ENCODE assay signal across 1 cellular context in the genomic region with DNA sequence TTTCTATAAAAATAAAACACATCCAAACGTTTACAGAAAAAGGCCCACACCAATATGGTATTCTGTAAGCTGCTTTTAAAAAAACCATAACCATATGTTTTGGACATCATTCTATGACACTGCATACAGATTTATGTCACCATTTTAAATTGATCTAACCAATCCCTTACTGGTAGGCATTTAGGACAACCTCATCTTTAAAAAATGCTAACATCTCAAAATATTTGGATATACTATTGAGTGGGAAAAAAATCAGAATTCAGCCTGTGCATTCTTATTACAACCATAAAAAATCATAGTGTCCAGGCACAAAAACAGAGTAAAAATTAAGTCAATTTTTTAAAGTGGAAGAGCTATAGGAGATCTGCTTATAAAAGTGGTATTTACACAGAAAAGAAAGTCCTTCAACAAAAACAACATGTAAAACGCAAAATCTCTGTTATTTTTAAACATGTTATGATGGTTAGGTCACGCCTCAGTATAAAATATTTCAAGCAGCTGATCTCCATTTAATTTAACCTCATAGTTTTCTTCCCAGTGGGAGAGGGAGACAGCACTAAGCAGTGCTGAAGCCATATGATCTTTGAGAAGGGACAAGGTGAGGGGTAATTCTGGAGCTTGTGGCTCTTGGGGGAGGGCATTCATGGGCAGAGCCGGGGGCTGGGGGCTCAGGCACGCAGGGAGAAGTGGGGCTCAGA.
TF ChIP-seq lines count a peak whose summit lies in the region.

No MANE protein-coding gene starts in this region.

TF ChIP-seq in GM23338, 12 proteins besides CTCF, POLR2A, EP300 and RAD21 (continued from another document):
- TF ChIP-seq, protein P1, sequence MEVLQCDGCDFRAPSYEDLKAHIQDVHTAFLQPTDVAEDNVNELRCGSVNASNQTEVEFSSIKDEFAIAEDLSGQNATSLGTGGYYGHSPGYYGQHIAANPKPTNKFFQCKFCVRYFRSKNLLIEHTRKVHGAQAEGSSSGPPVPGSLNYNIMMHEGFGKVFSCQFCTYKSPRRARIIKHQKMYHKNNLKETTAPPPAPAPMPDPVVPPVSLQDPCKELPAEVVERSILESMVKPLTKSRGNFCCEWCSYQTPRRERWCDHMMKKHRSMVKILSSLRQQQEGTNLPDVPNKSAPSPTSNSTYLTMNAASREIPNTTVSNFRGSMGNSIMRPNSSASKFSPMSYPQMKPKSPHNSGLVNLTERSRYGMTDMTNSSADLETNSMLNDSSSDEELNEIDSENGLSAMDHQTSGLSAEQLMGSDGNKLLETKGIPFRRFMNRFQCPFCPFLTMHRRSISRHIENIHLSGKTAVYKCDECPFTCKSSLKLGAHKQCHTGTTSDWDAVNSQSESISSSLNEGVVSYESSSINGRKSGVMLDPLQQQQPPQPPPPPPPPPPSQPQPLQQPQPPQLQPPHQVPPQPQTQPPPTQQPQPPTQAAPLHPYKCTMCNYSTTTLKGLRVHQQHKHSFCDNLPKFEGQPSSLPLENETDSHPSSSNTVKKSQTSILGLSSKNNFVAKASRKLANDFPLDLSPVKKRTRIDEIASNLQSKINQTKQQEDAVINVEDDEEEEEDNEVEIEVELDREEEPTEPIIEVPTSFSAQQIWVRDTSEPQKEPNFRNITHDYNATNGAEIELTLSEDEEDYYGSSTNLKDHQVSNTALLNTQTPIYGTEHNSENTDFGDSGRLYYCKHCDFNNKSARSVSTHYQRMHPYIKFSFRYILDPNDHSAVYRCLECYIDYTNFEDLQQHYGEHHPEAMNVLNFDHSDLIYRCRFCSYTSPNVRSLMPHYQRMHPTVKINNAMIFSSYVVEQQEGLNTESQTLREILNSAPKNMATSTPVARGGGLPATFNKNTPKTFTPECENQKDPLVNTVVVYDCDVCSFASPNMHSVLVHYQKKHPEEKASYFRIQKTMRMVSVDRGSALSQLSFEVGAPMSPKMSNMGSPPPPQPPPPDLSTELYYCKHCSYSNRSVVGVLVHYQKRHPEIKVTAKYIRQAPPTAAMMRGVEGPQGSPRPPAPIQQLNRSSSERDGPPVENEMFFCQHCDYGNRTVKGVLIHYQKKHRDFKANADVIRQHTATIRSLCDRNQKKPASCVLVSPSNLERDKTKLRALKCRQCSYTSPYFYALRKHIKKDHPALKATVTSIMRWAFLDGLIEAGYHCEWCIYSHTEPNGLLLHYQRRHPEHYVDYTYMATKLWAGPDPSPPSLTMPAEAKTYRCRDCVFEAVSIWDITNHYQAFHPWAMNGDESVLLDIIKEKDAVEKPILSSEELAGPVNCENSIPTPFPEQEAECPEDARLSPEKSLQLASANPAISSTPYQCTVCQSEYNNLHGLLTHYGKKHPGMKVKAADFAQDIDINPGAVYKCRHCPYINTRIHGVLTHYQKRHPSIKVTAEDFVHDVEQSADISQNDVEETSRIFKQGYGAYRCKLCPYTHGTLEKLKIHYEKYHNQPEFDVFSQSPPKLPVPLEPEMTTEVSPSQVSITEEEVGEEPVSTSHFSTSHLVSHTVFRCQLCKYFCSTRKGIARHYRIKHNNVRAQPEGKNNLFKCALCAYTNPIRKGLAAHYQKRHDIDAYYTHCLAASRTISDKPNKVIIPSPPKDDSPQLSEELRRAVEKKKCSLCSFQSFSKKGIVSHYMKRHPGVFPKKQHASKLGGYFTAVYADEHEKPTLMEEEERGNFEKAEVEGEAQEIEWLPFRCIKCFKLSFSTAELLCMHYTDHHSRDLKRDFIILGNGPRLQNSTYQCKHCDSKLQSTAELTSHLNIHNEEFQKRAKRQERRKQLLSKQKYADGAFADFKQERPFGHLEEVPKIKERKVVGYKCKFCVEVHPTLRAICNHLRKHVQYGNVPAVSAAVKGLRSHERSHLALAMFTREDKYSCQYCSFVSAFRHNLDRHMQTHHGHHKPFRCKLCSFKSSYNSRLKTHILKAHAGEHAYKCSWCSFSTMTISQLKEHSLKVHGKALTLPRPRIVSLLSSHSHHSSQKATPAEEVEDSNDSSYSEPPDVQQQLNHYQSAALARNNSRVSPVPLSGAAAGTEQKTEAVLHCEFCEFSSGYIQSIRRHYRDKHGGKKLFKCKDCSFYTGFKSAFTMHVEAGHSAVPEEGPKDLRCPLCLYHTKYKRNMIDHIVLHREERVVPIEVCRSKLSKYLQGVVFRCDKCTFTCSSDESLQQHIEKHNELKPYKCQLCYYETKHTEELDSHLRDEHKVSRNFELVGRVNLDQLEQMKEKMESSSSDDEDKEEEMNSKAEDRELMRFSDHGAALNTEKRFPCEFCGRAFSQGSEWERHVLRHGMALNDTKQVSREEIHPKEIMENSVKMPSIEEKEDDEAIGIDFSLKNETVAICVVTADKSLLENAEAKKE (CRISPR knock-in tag; IDR thresholded peaks at IDR 0.05) = no peak
- TF ChIP-seq, protein P2, sequence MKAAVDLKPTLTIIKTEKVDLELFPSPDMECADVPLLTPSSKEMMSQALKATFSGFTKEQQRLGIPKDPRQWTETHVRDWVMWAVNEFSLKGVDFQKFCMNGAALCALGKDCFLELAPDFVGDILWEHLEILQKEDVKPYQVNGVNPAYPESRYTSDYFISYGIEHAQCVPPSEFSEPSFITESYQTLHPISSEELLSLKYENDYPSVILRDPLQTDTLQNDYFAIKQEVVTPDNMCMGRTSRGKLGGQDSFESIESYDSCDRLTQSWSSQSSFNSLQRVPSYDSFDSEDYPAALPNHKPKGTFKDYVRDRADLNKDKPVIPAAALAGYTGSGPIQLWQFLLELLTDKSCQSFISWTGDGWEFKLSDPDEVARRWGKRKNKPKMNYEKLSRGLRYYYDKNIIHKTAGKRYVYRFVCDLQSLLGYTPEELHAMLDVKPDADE (IDR thresholded peaks at IDR 0.05) = no peak
- TF ChIP-seq JUNB (IDR thresholded peaks at IDR 0.05; ENCODE audit: unreplicated experiment) (no peak), EZH2phosphoT487 (IDR thresholded peaks at IDR 0.05; ENCODE audit: unreplicated experiment) (no peak), EZH2 (IDR thresholded peaks at IDR 0.05; ENCODE audit: low read depth, unreplicated experiment) (no peak), POLR2AphosphoS5 (IDR thresholded peaks at IDR 0.05; ENCODE audit: low read depth) (no peak), NANOG (IDR thresholded peaks at IDR 0.05; ENCODE audit: borderline replicate concordance) (no peak), CREB1 (CRISPR knock-in tag; IDR thresholded peaks at IDR 0.05; ENCODE audit: low read depth) (no peak)
- TF ChIP-seq, protein P3, sequence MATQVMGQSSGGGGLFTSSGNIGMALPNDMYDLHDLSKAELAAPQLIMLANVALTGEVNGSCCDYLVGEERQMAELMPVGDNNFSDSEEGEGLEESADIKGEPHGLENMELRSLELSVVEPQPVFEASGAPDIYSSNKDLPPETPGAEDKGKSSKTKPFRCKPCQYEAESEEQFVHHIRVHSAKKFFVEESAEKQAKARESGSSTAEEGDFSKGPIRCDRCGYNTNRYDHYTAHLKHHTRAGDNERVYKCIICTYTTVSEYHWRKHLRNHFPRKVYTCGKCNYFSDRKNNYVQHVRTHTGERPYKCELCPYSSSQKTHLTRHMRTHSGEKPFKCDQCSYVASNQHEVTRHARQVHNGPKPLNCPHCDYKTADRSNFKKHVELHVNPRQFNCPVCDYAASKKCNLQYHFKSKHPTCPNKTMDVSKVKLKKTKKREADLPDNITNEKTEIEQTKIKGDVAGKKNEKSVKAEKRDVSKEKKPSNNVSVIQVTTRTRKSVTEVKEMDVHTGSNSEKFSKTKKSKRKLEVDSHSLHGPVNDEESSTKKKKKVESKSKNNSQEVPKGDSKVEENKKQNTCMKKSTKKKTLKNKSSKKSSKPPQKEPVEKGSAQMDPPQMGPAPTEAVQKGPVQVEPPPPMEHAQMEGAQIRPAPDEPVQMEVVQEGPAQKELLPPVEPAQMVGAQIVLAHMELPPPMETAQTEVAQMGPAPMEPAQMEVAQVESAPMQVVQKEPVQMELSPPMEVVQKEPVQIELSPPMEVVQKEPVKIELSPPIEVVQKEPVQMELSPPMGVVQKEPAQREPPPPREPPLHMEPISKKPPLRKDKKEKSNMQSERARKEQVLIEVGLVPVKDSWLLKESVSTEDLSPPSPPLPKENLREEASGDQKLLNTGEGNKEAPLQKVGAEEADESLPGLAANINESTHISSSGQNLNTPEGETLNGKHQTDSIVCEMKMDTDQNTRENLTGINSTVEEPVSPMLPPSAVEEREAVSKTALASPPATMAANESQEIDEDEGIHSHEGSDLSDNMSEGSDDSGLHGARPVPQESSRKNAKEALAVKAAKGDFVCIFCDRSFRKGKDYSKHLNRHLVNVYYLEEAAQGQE (IDR thresholded peaks at IDR 0.05; ENCODE audit: unreplicated experiment) = no peak
